Comparison of ENCODE assay signal across 8 cellular contexts in genomic region chr14:45249847-45250575, GRCh38. TPM values are rescaled to one million over a fixed set of nuclear protein-coding genes. Genes with fewer than 3 reads are reported as not detected.
DNase-seq lines count a peak whose midpoint lies in the region; ATAC-seq, FAIRE-seq and TF ChIP-seq lines count a peak whose summit lies in the region.

No MANE protein-coding gene starts in this region.

- DNase-seq in Ammon's horn (ENCODE audit: low spot score) = peak; percentile 35
- peak; percentile 89 for DNase-seq in astrocyte (ENCODE audit: low read depth)
- DNase-seq in midbrain (lab: John Stamatoyannopoulos, UW) = peak; percentile 19
- DNase-seq in occipital lobe (lab: John Stamatoyannopoulos, UW) = no peak
- no peak for DNase-seq in Caco-2
- no peak for DNase-seq in NCI-H510A treated with DMSO at 0.1 percent for 48 hours (lab: John Stamatoyannopoulos, UW)

- H3K27me3 Mint-ChIP-seq in astrocyte (ENCODE audit: low read depth, unreplicated experiment) = no peaks in the 10 kb centered on the region
- H3K27me3 Mint-ChIP-seq in Caco-2 (ENCODE audit: insufficient read depth, unreplicated experiment) = no peaks in the 10 kb centered on the region

- H3K4me1 ChIP-seq in astrocyte (ENCODE audit: insufficient read depth, low read length) (peaks cover 9% of the 10 kb centered on the region), Caco-2 (peaks cover 3% of the 10 kb centered on the region; the same call in 1 of the 2 replicates)

- H3K36me3 Mint-ChIP-seq in astrocyte (ENCODE audit: low read depth, unreplicated experiment) (no peaks in the 10 kb centered on the region), Caco-2 (ENCODE audit: insufficient read depth, unreplicated experiment) (peaks cover 9% of the 10 kb centered on the region)

- peak overlapping the region; percentile 2 for H3K4me3 Mint-ChIP-seq in astrocyte (ENCODE audit: unreplicated experiment)
- no peak overlapping the region for H3K4me3 Mint-ChIP-seq in Caco-2 (ENCODE audit: unreplicated experiment)

- FAIRE-seq in astrocyte (lab: Jason Lieb, UNC) = peak; percentile 29

- POLR2A ChIA-PET in Caco-2 (lab: Charles Lee) = no interaction called here

- peak overlapping the region; percentile 32 for H3K27ac ChIP-seq in KOPT-K1 (ENCODE audit: low read depth, low read length, poor library complexity, severe bottlenecking)
- H3K27ac ChIP-seq in astrocyte (ENCODE audit: low read depth, low read length) = no peak overlapping the region

- H3K27ac Mint-ChIP-seq in astrocyte (ENCODE audit: unreplicated experiment) (no peak overlapping the region), Caco-2 (ENCODE audit: unreplicated experiment) (no peak overlapping the region)

- peak overlapping the region; percentile 72 for H3K4me2 ChIP-seq in astrocyte (ENCODE audit: low read length)

- peaks cover 2% of the 10 kb centered on the region for H4K20me1 ChIP-seq in astrocyte (ENCODE audit: insufficient read depth, low read length)

- TF ChIP-seq CTCF in astrocyte (IDR thresholded peaks at IDR 0.05; ENCODE audit: insufficient read depth, low read depth, low read length) (no peak), Caco-2 (IDR thresholded peaks at IDR 0.05; ENCODE audit: insufficient read depth in 1 of 2, low read depth in 1 of 2, low read length in 1 of 2, severe bottlenecking in 1 of 2, unreplicated experiment in 1 of 2) (no peak)

- H3K4me1 Mint-ChIP-seq in astrocyte (ENCODE audit: low read depth, unreplicated experiment) = peaks cover 15% of the 10 kb centered on the region
- H3K4me1 Mint-ChIP-seq in Caco-2 (ENCODE audit: low read depth, unreplicated experiment) = no peaks in the 10 kb centered on the region

- ATAC-seq in GM19025 (IDR thresholded peaks at IDR 0.05; ENCODE audit: low read depth, unreplicated experiment) = peak; percentile 17

- H3K9ac ChIP-seq in astrocyte (ENCODE audit: low read length) = peak overlapping the region; percentile 31

- peak overlapping the region; percentile 19 for H2AFZ ChIP-seq in astrocyte (ENCODE audit: low read depth, low read length)

- intact Hi-C loops in Caco-2 (cut with micrococcal nuclease; ENCODE audit: unreplicated experiment) = loop anchor here (5.0 kb wide), 3 partner anchors 288 to 353 kb away; partner anchors contain the start of genes KLHL28 and TOGARAM1

- H3K4me3 ChIP-seq in astrocyte (ENCODE audit: insufficient read depth, low read depth, low read length) (no peak overlapping the region), Caco-2 (ENCODE audit: low read depth, low read length) (no peak overlapping the region)

- CTCF ChIA-PET in Caco-2 (lab: Charles Lee) = no interaction called here

- no peaks in the 10 kb centered on the region for H3K27me3 ChIP-seq in astrocyte (ENCODE audit: insufficient read depth, low read length)
- no peaks in the 10 kb centered on the region for H3K27me3 ChIP-seq in Caco-2 (replicated peaks; ENCODE audit: control insufficient read depth, insufficient read depth, low read length)

- H3K9me3 Mint-ChIP-seq in astrocyte (ENCODE audit: unreplicated experiment) (no peaks in the 10 kb centered on the region), Caco-2 (ENCODE audit: unreplicated experiment) (no peaks in the 10 kb centered on the region)

- H3K9me3 ChIP-seq in KOPT-K1 (ENCODE audit: insufficient read depth, low read length, poor library complexity, severe bottlenecking) = no peaks in the 10 kb centered on the region
- H3K9me3 ChIP-seq in astrocyte (ENCODE audit: insufficient read depth, low read depth, low read length) = no peaks in the 10 kb centered on the region
- no peaks in the 10 kb centered on the region for H3K9me3 ChIP-seq in Caco-2

- H3K36me3 ChIP-seq in KOPT-K1 (ENCODE audit: insufficient read depth, low read length) = peaks cover 10% of the 10 kb centered on the region
- H3K36me3 ChIP-seq in astrocyte (ENCODE audit: insufficient read depth, low read length) = no peaks in the 10 kb centered on the region
- H3K36me3 ChIP-seq in Caco-2 (ENCODE audit: control insufficient read depth, insufficient read depth, low read length) = no peaks in the 10 kb centered on the region

- BruUV-seq in Caco-2 (replicated peaks; lab: Mats Ljungman, UMichigan) = no TSS peak

- H3K79me2 ChIP-seq in astrocyte (ENCODE audit: insufficient read depth, low read length) = peaks cover 79% of the 10 kb centered on the region

RNA-seq across cellular contexts. Expression of gene MIS18BP1, which starts 3.0 kb away (rescaled TPM):
- total RNA-seq in astrocyte (7.0 and 9.8 TPM in 2 replicates), occipital lobe (28.4 TPM), Caco-2 (2022) (31.4 and 38.4 TPM in 2 replicates)

Comparison
In these comparisons a context has a peak if more than half of its experiments do, and no peak if none do; other contexts are left out.
1. DNase-seq: peak in Ammon's horn (single experiment), astrocyte (single experiment) and midbrain (single experiment); none in occipital lobe (single experiment), Caco-2 (0 of 2) and NCI-H510A treated with DMSO at 0.1 percent for 48 hours (single experiment).